ENCODE assay signal across 14 cellular contexts in genomic region chr12:124286414-124286813, GRCh38. TPM values are rescaled to one million over a fixed set of nuclear protein-coding genes. Genes with fewer than 3 reads are reported as not detected.
DNase-seq lines count a peak whose midpoint lies in the region; ATAC-seq and TF ChIP-seq lines count a peak whose summit lies in the region.
"Had no signal": no experiment of that assay in that cellular context is flagged by ENCODE, and none has a peak within 500 bp of the region (broad histone marks: within the 10 kb centered on the region; RNA-seq: fewer than 3 reads in every experiment).

No MANE protein-coding gene starts in this region.

- TF ChIP-seq EP300 in Ishikawa (IDR thresholded peaks at IDR 0.05; ENCODE audit: borderline replicate concordance): no peak

- H3K4me2 ChIP-seq in BLaER1 treated with 17β-estradiol and CSF1 and Interleukin-3, amounts not matched to agents 10 nM and 100 nM: peak overlapping the region in 6 of 11 experiments; percentile 7 to 59 (median 40); a peak in 10 of 22 replicates

- DNase-seq in SK-MEL-5 (ENCODE audit: low read depth, low spot score) (peak; percentile 92), foreskin melanocyte (peak; percentile 90), psoas muscle (no peak), GF-D8 (lab: John Stamatoyannopoulos, UW) (no peak), Ammon's horn (ENCODE audit: low spot score) (no peak), SKM-1 treated with dmso at 0.1 percent for 144 hours (lab: John Stamatoyannopoulos, UW; ENCODE audit: unreplicated experiment) (no peak)
- DNase-seq: AML-193; naive thymus-derived CD4-positive, alpha-beta T cell; OCI-M1; stimulated activated CD4-positive, alpha-beta T cell treated with anti-CD3 and anti-CD28 coated beads, Interleukin-4, amount 100 ng/mL, for 1 hour; SW 1271; WERI-Rb-1 had no signal

- in situ Hi-C loops in SK-MEL-5 (cut with HindIII; ENCODE audit: low pct_unique_long_range_greater_than_20kb, low sequenced_read_pairs): no loop called here

- no peak for TF ChIP-seq RAD21 in Ishikawa (IDR thresholded peaks at IDR 0.05; ENCODE audit: low read depth)

- H3K27me3 ChIP-seq in BLaER1 treated with 17β-estradiol and CSF1 and Interleukin-3, amounts not matched to agents 10 nM and 100 nM: peaks cover 0 to 17% (median 0%) of the 10 kb centered on the region in 11 experiments; a peak in 3 of 22 replicates
- H3K27me3 ChIP-seq in psoas muscle (ENCODE audit: insufficient read depth in 3 of 3, low read length in 2 of 3): peaks cover 0 to 6% (median 0%) of the 10 kb centered on the region in 3 donors

- peaks cover 0 to 8% (median 0%) of the 10 kb centered on the region in 11 experiments; a peak in 2 of 22 replicates for H4K20me1 ChIP-seq in BLaER1 treated with 17β-estradiol and CSF1 and Interleukin-3, amounts not matched to agents 10 nM and 100 nM

- H3K9me3 ChIP-seq in BLaER1 treated with 17β-estradiol and CSF1 and Interleukin-3, amounts not matched to agents 10 nM and 100 nM (replicated peaks in 1 of 11): peaks cover 13 to 33% (median 27%) of the 10 kb centered on the region in 11 experiments; a peak in 21 of 22 replicates
- peaks cover 6% of the 10 kb centered on the region for H3K9me3 ChIP-seq in psoas muscle

- TF ChIP-seq CTCF in psoas muscle (IDR thresholded peaks at IDR 0.05): no peak

- no peak overlapping the region for H3K9ac ChIP-seq in BLaER1 treated with 17β-estradiol and CSF1 and Interleukin-3, amounts not matched to agents 10 nM and 100 nM

- peaks cover 18 to 52% (median 40%) of the 10 kb centered on the region in 10 experiments for H3K4me1 ChIP-seq in BLaER1 treated with 17β-estradiol and CSF1 and Interleukin-3, amounts not matched to agents 10 nM and 100 nM
- peaks cover 13% of the 10 kb centered on the region for H3K4me1 ChIP-seq in psoas muscle

- intact Hi-C loops in psoas muscle (cut with DNase I): loop anchor here in 1 of 2 donors (5.0 to 10.0 kb wide), 2 partner anchors 54 to 132 kb away; no protein-coding TSS in a partner anchor

- H3K27ac ChIP-seq in BLaER1 treated with 17β-estradiol and CSF1 and Interleukin-3, amounts not matched to agents 10 nM and 100 nM: no peak overlapping the region
- no peak overlapping the region for H3K27ac ChIP-seq in psoas muscle
- H3K27ac ChIP-seq: WERI-Rb-1 had no signal

- no peak for ATAC-seq in psoas muscle
- ATAC-seq: naive thymus-derived CD4-positive, alpha-beta T cell had no signal

- no peaks in the 10 kb centered on the region for H3K36me3 ChIP-seq in BLaER1 treated with 17β-estradiol and CSF1 and Interleukin-3, amounts not matched to agents 10 nM and 100 nM
- no peaks in the 10 kb centered on the region for H3K36me3 ChIP-seq in psoas muscle (ENCODE audit: insufficient read depth in 1 of 2, low read depth in 1 of 2)
- H3K36me3 ChIP-seq: WERI-Rb-1 had no signal

- 61 to 71% (median 63%) methylated on average over 8 of the region's 8 CpGs for WGBS in psoas muscle, 3 donors

- no peak overlapping the region for H3K4me3 ChIP-seq in BLaER1 treated with 17β-estradiol and CSF1 and Interleukin-3, amounts not matched to agents 10 nM and 100 nM
- H3K4me3 ChIP-seq in psoas muscle: no peak overlapping the region

TF ChIP-seq in Ishikawa, 13 proteins besides CTCF, POLR2A, EP300 and RAD21:
- peak; percentile 66 for TF ChIP-seq NFIC (IDR thresholded peaks at IDR 0.05)
- TF ChIP-seq YY1 (IDR thresholded peaks at IDR 0.05; ENCODE audit: low read depth): no peak

RNA-seq across cellular contexts. Expression of gene RFLNA, which starts 8.5 kb away (rescaled TPM):
- total RNA-seq in SK-MEL-5 (2014; rRNA removed; shearing (Covaris generic)): not detected in 2 replicates
- not detected in 2 replicates for polyA plus RNA-seq in SK-MEL-5 (2015; cell fraction: cytosol; rRNA removed)
- polyA plus RNA-seq in SK-MEL-5 (2015; cell fraction: nucleus; rRNA removed): not detected in 2 replicates
- total RNA-seq in psoas muscle: 1 to 10 TPM in 3 of 4 donors, under 1 TPM in 1; 0.50 to 7.8 (median 1.8) TPM
- polyA plus RNA-seq in psoas muscle: under 1 TPM; 0.38 to 0.70 (median 0.47) TPM
- total RNA-seq: naive thymus-derived CD4-positive, alpha-beta T cell had no signal

Comparison
In these comparisons a context has a peak if more than half of its experiments do, and no peak if none do; other contexts are left out.
1. DNase-seq: peak in SK-MEL-5 (single experiment) and foreskin melanocyte (single experiment); none in psoas muscle (0 of 2), GF-D8 (single experiment), Ammon's horn (single experiment) and SKM-1 treated with dmso at 0.1 percent for 144 hours (single experiment).